1 cellular context compared by ENCODE assay signal in the genomic region with DNA sequence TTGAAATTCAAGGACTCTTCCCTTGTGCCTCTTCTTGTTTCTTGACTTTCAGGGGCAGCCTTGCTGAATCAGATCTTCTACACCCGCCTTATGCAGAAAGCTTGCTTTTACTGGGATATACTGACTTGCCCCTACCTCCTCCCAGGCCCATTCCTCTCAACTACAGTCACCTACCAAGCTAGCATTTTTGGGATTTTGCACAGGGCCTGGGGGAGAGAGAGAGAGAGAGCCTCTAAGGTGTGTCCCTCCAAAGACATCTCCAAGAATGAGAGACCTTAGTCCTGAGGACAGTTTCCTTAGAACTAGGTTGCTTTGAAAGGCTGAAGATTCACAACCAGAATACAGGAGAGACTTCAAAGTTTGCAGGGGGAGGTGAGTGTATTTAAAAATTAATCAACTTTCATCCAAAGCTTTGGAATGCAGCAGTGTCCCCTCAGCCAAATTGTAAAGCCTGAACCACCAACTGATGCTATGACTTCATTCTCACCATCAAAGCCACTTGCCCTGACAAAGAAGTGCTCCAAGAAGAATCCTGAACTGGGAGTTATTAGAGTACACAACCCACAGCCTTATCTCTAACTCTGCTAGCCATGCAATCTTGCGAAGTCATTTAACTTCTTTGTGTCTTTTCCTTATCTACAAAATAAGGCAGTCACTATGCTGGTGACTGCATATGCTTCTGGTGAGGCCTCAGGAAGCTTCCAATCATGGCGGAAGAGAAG.
TF ChIP-seq lines count a peak whose summit lies in the region.

No MANE protein-coding gene starts in this region.

TF ChIP-seq in K562, 482 proteins besides CTCF, POLR2A, EP300 and RAD21 (continued from another document and continues in another):
- TF ChIP-seq MAFF (IDR thresholded peaks at IDR 0.05; ENCODE audit: low read length) (peak; percentile 76), NFRKB (IDR thresholded peaks at IDR 0.05; ENCODE audit: low read depth) (peak; percentile 59; the same call in 1 of the 2 replicates), CSDE1 (IDR thresholded peaks at IDR 0.05) (no peak), RNF2 (IDR thresholded peaks at IDR 0.05) (peak; percentile 57; the same call in 1 of the 2 replicates), ZNF584 (CRISPR knock-in tag; IDR thresholded peaks at IDR 0.05; ENCODE audit: low read depth) (no peak), SNIP1 (IDR thresholded peaks at IDR 0.05; ENCODE audit: low read depth) (no peak), NR2F6 (CRISPR knock-in tag; IDR thresholded peaks at IDR 0.05) (no peak), XRCC4 (IDR thresholded peaks at IDR 0.05; ENCODE audit: extremely low read depth, insufficient read depth, insufficient read length) (no peak), ZNF717 (CRISPR knock-in tag; IDR thresholded peaks at IDR 0.05) (no peak), NUFIP1 (IDR thresholded peaks at IDR 0.05; ENCODE audit: partially characterized antibody) (no peak), ZFP30 (CRISPR knock-in tag; IDR thresholded peaks at IDR 0.05; ENCODE audit: borderline replicate concordance) (no peak), ZNF408 (CRISPR knock-in tag; IDR thresholded peaks at IDR 0.05; ENCODE audit: low read depth) (no peak), RBM39 (optimal IDR thresholded peaks at IDR 0.05; ENCODE audit: low read depth, low read length) (no peak), PHB (CRISPR knock-in tag; IDR thresholded peaks at IDR 0.05) (no peak), CHD2 (IDR thresholded peaks at IDR 0.05; ENCODE audit: low read depth, low read length) (no peak), ZNF589 (CRISPR knock-in tag; IDR thresholded peaks at IDR 0.05; ENCODE audit: low read depth) (no peak), HNRNPH1 (optimal IDR thresholded peaks at IDR 0.05; ENCODE audit: low read depth, low read length) (no peak), HSF4 (CRISPR knock-in tag; IDR thresholded peaks at IDR 0.05; ENCODE audit: borderline replicate concordance) (no peak), FOXM1 (IDR thresholded peaks at IDR 0.05; ENCODE audit: low read depth) (no peak), FOXM1 (CRISPR knock-in tag; IDR thresholded peaks at IDR 0.05; ENCODE audit: low read depth) (no peak), TBL1XR1 (IDR thresholded peaks at IDR 0.05; ENCODE audit: low read length in 2 of 2) (peak; percentile 38 to 79; a peak in 2 of 4 replicates), MED1 (CRISPR knock-in tag; IDR thresholded peaks at IDR 0.05; ENCODE audit: borderline replicate concordance) (no peak), NELFE (IDR thresholded peaks at IDR 0.05; ENCODE audit: insufficient read depth, insufficient read length) (no peak), JUN (IDR thresholded peaks at IDR 0.05; ENCODE audit: borderline replicate concordance, low read depth, low read length) (peak; percentile 42; the same call in 1 of the 2 replicates), JUN (CRISPR knock-in tag; IDR thresholded peaks at IDR 0.05; ENCODE audit: borderline replicate concordance) (no peak), HMG20A (CRISPR knock-in tag; conservative IDR thresholded peaks at IDR 0.05) (no peak), TAF7 (tag; IDR thresholded peaks at IDR 0.05) (no peak), BCOR (IDR thresholded peaks at IDR 0.05) (no peak), DNMT1 (IDR thresholded peaks at IDR 0.05) (no peak), HLTF (IDR thresholded peaks at IDR 0.05) (no peak), ZNF76 (CRISPR knock-in tag; IDR thresholded peaks at IDR 0.05; ENCODE audit: borderline replicate concordance) (no peak), ETV1 (tag; conservative IDR thresholded peaks at IDR 0.05; ENCODE audit: low read depth) (no peak), PCBP1 (IDR thresholded peaks at IDR 0.05; ENCODE audit: low read depth, low read length, poor library complexity, severe bottlenecking) (no peak), ZNF232 (CRISPR knock-in tag; IDR thresholded peaks at IDR 0.05) (no peak), NCOA1 (IDR thresholded peaks at IDR 0.05; ENCODE audit: low read depth) (no peak)
- TF ChIP-seq, protein P1, sequence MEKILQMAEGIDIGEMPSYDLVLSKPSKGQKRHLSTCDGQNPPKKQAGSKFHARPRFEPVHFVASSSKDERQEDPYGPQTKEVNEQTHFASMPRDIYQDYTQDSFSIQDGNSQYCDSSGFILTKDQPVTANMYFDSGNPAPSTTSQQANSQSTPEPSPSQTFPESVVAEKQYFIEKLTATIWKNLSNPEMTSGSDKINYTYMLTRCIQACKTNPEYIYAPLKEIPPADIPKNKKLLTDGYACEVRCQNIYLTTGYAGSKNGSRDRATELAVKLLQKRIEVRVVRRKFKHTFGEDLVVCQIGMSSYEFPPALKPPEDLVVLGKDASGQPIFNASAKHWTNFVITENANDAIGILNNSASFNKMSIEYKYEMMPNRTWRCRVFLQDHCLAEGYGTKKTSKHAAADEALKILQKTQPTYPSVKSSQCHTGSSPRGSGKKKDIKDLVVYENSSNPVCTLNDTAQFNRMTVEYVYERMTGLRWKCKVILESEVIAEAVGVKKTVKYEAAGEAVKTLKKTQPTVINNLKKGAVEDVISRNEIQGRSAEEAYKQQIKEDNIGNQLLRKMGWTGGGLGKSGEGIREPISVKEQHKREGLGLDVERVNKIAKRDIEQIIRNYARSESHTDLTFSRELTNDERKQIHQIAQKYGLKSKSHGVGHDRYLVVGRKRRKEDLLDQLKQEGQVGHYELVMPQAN (IDR thresholded peaks at IDR 0.05; ENCODE audit: borderline replicate concordance): no peak
- TF ChIP-seq, protein P2, sequence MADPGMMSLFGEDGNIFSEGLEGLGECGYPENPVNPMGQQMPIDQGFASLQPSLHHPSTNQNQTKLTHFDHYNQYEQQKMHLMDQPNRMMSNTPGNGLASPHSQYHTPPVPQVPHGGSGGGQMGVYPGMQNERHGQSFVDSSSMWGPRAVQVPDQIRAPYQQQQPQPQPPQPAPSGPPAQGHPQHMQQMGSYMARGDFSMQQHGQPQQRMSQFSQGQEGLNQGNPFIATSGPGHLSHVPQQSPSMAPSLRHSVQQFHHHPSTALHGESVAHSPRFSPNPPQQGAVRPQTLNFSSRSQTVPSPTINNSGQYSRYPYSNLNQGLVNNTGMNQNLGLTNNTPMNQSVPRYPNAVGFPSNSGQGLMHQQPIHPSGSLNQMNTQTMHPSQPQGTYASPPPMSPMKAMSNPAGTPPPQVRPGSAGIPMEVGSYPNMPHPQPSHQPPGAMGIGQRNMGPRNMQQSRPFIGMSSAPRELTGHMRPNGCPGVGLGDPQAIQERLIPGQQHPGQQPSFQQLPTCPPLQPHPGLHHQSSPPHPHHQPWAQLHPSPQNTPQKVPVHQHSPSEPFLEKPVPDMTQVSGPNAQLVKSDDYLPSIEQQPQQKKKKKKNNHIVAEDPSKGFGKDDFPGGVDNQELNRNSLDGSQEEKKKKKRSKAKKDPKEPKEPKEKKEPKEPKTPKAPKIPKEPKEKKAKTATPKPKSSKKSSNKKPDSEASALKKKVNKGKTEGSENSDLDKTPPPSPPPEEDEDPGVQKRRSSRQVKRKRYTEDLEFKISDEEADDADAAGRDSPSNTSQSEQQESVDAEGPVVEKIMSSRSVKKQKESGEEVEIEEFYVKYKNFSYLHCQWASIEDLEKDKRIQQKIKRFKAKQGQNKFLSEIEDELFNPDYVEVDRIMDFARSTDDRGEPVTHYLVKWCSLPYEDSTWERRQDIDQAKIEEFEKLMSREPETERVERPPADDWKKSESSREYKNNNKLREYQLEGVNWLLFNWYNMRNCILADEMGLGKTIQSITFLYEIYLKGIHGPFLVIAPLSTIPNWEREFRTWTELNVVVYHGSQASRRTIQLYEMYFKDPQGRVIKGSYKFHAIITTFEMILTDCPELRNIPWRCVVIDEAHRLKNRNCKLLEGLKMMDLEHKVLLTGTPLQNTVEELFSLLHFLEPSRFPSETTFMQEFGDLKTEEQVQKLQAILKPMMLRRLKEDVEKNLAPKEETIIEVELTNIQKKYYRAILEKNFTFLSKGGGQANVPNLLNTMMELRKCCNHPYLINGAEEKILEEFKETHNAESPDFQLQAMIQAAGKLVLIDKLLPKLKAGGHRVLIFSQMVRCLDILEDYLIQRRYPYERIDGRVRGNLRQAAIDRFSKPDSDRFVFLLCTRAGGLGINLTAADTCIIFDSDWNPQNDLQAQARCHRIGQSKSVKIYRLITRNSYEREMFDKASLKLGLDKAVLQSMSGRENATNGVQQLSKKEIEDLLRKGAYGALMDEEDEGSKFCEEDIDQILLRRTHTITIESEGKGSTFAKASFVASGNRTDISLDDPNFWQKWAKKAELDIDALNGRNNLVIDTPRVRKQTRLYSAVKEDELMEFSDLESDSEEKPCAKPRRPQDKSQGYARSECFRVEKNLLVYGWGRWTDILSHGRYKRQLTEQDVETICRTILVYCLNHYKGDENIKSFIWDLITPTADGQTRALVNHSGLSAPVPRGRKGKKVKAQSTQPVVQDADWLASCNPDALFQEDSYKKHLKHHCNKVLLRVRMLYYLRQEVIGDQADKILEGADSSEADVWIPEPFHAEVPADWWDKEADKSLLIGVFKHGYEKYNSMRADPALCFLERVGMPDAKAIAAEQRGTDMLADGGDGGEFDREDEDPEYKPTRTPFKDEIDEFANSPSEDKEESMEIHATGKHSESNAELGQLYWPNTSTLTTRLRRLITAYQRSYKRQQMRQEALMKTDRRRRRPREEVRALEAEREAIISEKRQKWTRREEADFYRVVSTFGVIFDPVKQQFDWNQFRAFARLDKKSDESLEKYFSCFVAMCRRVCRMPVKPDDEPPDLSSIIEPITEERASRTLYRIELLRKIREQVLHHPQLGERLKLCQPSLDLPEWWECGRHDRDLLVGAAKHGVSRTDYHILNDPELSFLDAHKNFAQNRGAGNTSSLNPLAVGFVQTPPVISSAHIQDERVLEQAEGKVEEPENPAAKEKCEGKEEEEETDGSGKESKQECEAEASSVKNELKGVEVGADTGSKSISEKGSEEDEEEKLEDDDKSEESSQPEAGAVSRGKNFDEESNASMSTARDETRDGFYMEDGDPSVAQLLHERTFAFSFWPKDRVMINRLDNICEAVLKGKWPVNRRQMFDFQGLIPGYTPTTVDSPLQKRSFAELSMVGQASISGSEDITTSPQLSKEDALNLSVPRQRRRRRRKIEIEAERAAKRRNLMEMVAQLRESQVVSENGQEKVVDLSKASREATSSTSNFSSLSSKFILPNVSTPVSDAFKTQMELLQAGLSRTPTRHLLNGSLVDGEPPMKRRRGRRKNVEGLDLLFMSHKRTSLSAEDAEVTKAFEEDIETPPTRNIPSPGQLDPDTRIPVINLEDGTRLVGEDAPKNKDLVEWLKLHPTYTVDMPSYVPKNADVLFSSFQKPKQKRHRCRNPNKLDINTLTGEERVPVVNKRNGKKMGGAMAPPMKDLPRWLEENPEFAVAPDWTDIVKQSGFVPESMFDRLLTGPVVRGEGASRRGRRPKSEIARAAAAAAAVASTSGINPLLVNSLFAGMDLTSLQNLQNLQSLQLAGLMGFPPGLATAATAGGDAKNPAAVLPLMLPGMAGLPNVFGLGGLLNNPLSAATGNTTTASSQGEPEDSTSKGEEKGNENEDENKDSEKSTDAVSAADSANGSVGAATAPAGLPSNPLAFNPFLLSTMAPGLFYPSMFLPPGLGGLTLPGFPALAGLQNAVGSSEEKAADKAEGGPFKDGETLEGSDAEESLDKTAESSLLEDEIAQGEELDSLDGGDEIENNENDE (IDR thresholded peaks at IDR 0.05; ENCODE audit: low read depth, low read length): no peak
- TF ChIP-seq, protein P3, sequence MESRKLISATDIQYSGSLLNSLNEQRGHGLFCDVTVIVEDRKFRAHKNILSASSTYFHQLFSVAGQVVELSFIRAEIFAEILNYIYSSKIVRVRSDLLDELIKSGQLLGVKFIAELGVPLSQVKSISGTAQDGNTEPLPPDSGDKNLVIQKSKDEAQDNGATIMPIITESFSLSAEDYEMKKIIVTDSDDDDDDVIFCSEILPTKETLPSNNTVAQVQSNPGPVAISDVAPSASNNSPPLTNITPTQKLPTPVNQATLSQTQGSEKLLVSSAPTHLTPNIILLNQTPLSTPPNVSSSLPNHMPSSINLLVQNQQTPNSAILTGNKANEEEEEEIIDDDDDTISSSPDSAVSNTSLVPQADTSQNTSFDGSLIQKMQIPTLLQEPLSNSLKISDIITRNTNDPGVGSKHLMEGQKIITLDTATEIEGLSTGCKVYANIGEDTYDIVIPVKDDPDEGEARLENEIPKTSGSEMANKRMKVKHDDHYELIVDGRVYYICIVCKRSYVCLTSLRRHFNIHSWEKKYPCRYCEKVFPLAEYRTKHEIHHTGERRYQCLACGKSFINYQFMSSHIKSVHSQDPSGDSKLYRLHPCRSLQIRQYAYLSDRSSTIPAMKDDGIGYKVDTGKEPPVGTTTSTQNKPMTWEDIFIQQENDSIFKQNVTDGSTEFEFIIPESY (CRISPR knock-in tag; IDR thresholded peaks at IDR 0.05): 0 out of 2 replicates have a peak, but pooled peaks have one; percentile 22
- TF ChIP-seq, protein P4, sequence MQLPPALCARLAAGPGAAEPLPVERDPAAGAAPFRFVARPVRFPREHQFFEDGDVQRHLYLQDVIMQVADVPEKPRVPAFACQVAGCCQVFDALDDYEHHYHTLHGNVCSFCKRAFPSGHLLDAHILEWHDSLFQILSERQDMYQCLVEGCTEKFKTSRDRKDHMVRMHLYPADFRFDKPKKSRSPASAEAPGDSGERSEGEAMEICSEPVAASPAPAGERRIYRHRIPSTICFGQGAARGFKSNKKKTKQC (CRISPR knock-in tag; IDR thresholded peaks at IDR 0.05): no peak
- TF ChIP-seq, protein P5, sequence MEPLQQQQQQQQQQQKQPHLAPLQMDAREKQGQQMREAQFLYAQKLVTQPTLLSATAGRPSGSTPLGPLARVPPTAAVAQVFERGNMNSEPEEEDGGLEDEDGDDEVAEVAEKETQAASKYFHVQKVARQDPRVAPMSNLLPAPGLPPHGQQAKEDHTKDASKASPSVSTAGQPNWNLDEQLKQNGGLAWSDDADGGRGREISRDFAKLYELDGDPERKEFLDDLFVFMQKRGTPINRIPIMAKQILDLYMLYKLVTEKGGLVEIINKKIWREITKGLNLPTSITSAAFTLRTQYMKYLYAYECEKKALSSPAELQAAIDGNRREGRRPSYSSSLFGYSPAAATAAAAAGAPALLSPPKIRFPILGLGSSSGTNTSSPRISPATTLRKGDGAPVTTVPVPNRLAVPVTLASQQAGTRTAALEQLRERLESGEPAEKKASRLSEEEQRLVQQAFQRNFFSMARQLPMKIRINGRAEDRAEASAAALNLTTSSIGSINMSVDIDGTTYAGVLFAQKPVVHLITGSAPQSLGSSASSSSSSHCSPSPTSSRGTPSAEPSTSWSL (CRISPR knock-in tag; IDR thresholded peaks at IDR 0.05; ENCODE audit: borderline replicate concordance): no peak
- TF ChIP-seq, protein P6, sequence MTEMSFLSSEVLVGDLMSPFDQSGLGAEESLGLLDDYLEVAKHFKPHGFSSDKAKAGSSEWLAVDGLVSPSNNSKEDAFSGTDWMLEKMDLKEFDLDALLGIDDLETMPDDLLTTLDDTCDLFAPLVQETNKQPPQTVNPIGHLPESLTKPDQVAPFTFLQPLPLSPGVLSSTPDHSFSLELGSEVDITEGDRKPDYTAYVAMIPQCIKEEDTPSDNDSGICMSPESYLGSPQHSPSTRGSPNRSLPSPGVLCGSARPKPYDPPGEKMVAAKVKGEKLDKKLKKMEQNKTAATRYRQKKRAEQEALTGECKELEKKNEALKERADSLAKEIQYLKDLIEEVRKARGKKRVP (CRISPR knock-in tag; IDR thresholded peaks at IDR 0.05): no peak
- TF ChIP-seq, protein P7, sequence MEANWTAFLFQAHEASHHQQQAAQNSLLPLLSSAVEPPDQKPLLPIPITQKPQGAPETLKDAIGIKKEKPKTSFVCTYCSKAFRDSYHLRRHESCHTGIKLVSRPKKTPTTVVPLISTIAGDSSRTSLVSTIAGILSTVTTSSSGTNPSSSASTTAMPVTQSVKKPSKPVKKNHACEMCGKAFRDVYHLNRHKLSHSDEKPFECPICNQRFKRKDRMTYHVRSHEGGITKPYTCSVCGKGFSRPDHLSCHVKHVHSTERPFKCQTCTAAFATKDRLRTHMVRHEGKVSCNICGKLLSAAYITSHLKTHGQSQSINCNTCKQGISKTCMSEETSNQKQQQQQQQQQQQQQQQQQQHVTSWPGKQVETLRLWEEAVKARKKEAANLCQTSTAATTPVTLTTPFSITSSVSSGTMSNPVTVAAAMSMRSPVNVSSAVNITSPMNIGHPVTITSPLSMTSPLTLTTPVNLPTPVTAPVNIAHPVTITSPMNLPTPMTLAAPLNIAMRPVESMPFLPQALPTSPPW (CRISPR knock-in tag; IDR thresholded peaks at IDR 0.05): no peak; the same call in 1 of the 2 replicates
